In the genomic region with DNA sequence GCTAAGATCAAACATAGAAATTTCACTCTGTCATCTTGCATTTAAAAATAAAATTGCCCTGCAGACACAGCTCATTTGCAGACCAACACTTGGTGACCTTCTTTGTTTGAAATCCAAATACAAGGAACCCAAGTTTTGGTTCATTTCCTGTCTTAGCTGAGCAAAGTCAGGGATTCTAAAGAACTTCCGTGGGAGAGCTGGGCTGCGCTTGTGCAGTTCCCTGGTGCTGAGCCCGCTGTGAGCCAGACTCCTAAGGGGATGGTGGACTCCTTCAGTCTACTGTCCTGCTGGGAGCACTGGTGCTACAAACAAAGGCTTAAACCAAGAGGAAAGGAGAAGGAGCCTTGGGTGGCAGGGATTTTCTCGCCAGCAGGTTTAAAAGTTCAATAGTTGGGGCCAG, we compare ENCODE assay signal across 19 cellular contexts.
DNase-seq lines count a peak whose midpoint lies in the region; ATAC-seq, FAIRE-seq and TF ChIP-seq lines count a peak whose summit lies in the region.
"Had no signal": no experiment of that assay in that cellular context is flagged by ENCODE, and none has a peak within 500 bp of the region (broad histone marks: within the 10 kb centered on the region; RNA-seq: fewer than 3 reads in every experiment).

No MANE protein-coding gene starts in this region.

- TF ChIP-seq RAD21 in HCT116 (IDR thresholded peaks at IDR 0.05; ENCODE audit: low read depth) (no peak), liver (IDR thresholded peaks at IDR 0.05) (no peak)

- peaks cover 96% of the 10 kb centered on the region for H3K79me2 ChIP-seq in HCT116 (ENCODE audit: insufficient read depth, low read length)

- H3K9me3 ChIP-seq in HCT116 (ENCODE audit: control insufficient read depth in 1 of 2, insufficient read depth in 1 of 2, low read depth in 1 of 2, low read length in 2 of 2): no peaks in the 10 kb centered on the region
- H3K9me3 ChIP-seq in liver (ENCODE audit: control insufficient read depth in 4 of 4, low read length in 3 of 4): no peaks in the 10 kb centered on the region
- no peaks in the 10 kb centered on the region for H3K9me3 ChIP-seq in gastrocnemius medialis

- H3K36me3 ChIP-seq in HCT116 (ENCODE audit: control insufficient read depth in 1 of 2, insufficient read depth in 2 of 2, low read length in 2 of 2) (peaks cover 0 to 28% of the 10 kb centered on the region in 2 experiments; a peak in 2 of 4 replicates), liver (ENCODE audit: control insufficient read depth in 4 of 4, insufficient read depth in 3 of 4, low read depth in 1 of 4, low read length in 3 of 4) (no peaks in the 10 kb centered on the region), gastrocnemius medialis (no peaks in the 10 kb centered on the region)

- DNase-seq in HCT116 (ENCODE audit: low read depth, low spot score): no peak
- peak; percentile 57 for DNase-seq in choroid plexus epithelial cell (ENCODE audit: low read depth)
- DNase-seq in gastrocnemius medialis: no peak
- DNase-seq in SW480 (ENCODE audit: low spot score): no peak
- no peak for DNase-seq in NCI-H748 (lab: John Stamatoyannopoulos, UW; ENCODE audit: unreplicated experiment)
- no peak for DNase-seq in GM19239 (ENCODE audit: insufficient read length, low spot score)
- no peak for DNase-seq in activated CD4-positive, alpha-beta T cell treated with anti-CD3 and anti-CD28 coated beads for 4 hours
- DNase-seq: activated B cell treated with CpG ODN at 0.5 μM for 24 hours; activated CD8-positive, alpha-beta memory T cell treated with anti-CD3 and anti-CD28 coated beads, Interleukin-2, amount 50 U/mL, for 48 hours; activated naive CD8-positive, alpha-beta T cell treated with anti-CD3 and anti-CD28 coated beads, Interleukin-2, amount 50 U/mL, for 24 hours; DMS79 treated with DMSO at 0.1 percent for 48 hours; dorsolateral prefrontal cortex; glutamatergic neuron; left cardiac atrium; NCI-H1417 treated with DMSO at 0.1 percent for 48 hours; NCI-H510A; OCI-M1 had no signal

- POLR2A ChIA-PET in HCT116 (lab: Charles Lee): interaction anchor here (1.6 kb wide), 1 partner anchor 15 kb away, joined by 3 read pairs; no protein-coding TSS in a partner anchor

- no peak for TF ChIP-seq POLR2A in HCT116 (IDR thresholded peaks at IDR 0.05; ENCODE audit: borderline replicate concordance, extremely low read depth, insufficient read depth, insufficient read length)
- TF ChIP-seq POLR2A in gastrocnemius medialis (IDR thresholded peaks at IDR 0.05): no peak

- H3K9ac ChIP-seq in HCT116 (ENCODE audit: low read length) (peak overlapping the region; percentile 36), liver (ENCODE audit: low read depth in 1 of 2, low read length in 2 of 2) (no peak overlapping the region)

- RAD21 ChIA-PET in HCT116 (lab: Charles Lee; ENCODE audit: low non-redundant PET in 1 of 2, low total read pairs in 2 of 2, uncharacterized antibody in 2 of 2, unreplicated experiment in 2 of 2): no interaction called here

- H3K27me3 ChIP-seq in HCT116 (ENCODE audit: insufficient read depth, low read length) (no peaks in the 10 kb centered on the region), liver (ENCODE audit: control insufficient read depth in 4 of 4, insufficient read depth in 4 of 4, low read length in 3 of 4) (no peaks in the 10 kb centered on the region), gastrocnemius medialis (no peaks in the 10 kb centered on the region)

- in situ Hi-C loops in gastrocnemius medialis (cut with MboI; ENCODE audit: low sequenced_read_pairs in 4 of 4): no loop called here

- CTCF ChIA-PET in HCT116 (lab: Charles Lee): no interaction called here

- 68% methylated on average over 4 of the region's 4 CpGs for WGBS in liver

- FAIRE-seq in GM19239 (lab: Jason Lieb, UNC): no peak
- FAIRE-seq: K562 had no signal

- ATAC-seq in HCT116 (no peak), gastrocnemius medialis (no peak)
- ATAC-seq: activated naive CD8-positive, alpha-beta T cell treated with anti-CD3 and anti-CD28 coated beads, Interleukin-2, amount 50 U/mL, for 24 hours; K562 had no signal

- no peak for TF ChIP-seq CTCF in HCT116 (IDR thresholded peaks at IDR 0.05 in 2 of 3, conservative IDR thresholded peaks at IDR 0.05 in 1 of 3; ENCODE audit: borderline replicate concordance in 1 of 3, insufficient read depth in 1 of 3, low read depth in 2 of 3, low read length in 2 of 3)
- no peak for TF ChIP-seq CTCF in choroid plexus epithelial cell (conservative IDR thresholded peaks at IDR 0.05; ENCODE audit: low read depth, low read length)
- TF ChIP-seq CTCF in liver (IDR thresholded peaks at IDR 0.05; ENCODE audit: low read depth, low read length, missing input control): no peak
- TF ChIP-seq CTCF in gastrocnemius medialis (IDR thresholded peaks at IDR 0.05 in 4 of 5, conservative IDR thresholded peaks at IDR 0.05 in 1 of 5): no peak

- peak overlapping the region; percentile 33 for H3K4me2 ChIP-seq in HCT116 (ENCODE audit: low read length)

- intact Hi-C loops in HCT116 (cut with micrococcal nuclease): no loop called here
- intact Hi-C loops in gastrocnemius medialis (cut with DNase I; ENCODE audit: low total_unique reads): no loop called here

- BruUV-seq in HCT116 (replicated peaks; lab: Mats Ljungman, UMichigan): no TSS peak

- no peak overlapping the region for H2AFZ ChIP-seq in HCT116 (ENCODE audit: low read depth, low read length, poor library complexity, severe bottlenecking)

- H3K4me3 ChIP-seq in HCT116 (replicated peaks in 1 of 2; ENCODE audit: low read depth in 1 of 2, low read length in 2 of 2) (no peak overlapping the region), choroid plexus epithelial cell (ENCODE audit: low read depth, low read length) (no peak overlapping the region), liver (ENCODE audit: low read depth in 1 of 3, low read length in 3 of 3) (no peak overlapping the region), gastrocnemius medialis (no peak overlapping the region)
- H3K4me3 ChIP-seq: dorsolateral prefrontal cortex, K562 had no signal

- H3K27ac ChIP-seq in HCT116 (ENCODE audit: low read depth, low read length) (peak overlapping the region; percentile 78), liver (ENCODE audit: low read depth in 1 of 2, low read length in 2 of 2) (no peak overlapping the region), gastrocnemius medialis (peak overlapping the region in 3 of 4 donors; percentile 37 to 45 (median 41))

- H3K4me1 ChIP-seq in HCT116 (ENCODE audit: control insufficient read depth in 1 of 2, insufficient read depth in 2 of 2, low read length in 2 of 2) (peaks cover 91 to 100% of the 10 kb centered on the region in 2 experiments), liver (ENCODE audit: control insufficient read depth in 4 of 4, insufficient read depth in 4 of 4, low read length in 3 of 4) (peaks cover 0 to 6% (median 1%) of the 10 kb centered on the region in 4 donors), gastrocnemius medialis (peaks cover 11 to 36% of the 10 kb centered on the region in 2 donors)

- no peaks in the 10 kb centered on the region for H3K9me2 ChIP-seq in HCT116 (ENCODE audit: insufficient read depth)

- no peaks in the 10 kb centered on the region for H4K20me1 ChIP-seq in HCT116 (ENCODE audit: insufficient read depth)

TF ChIP-seq in HCT116, 20 proteins besides CTCF, POLR2A, EP300 and RAD21 (continues in another document):
- TF ChIP-seq SRF (IDR thresholded peaks at IDR 0.05; ENCODE audit: low read depth) (no peak), EZH2 (IDR thresholded peaks at IDR 0.05) (no peak), EGR1 (IDR thresholded peaks at IDR 0.05; ENCODE audit: low read depth) (no peak), CBX3 (IDR thresholded peaks at IDR 0.05; ENCODE audit: low read depth) (no peak), POLR2AphosphoS5 (IDR thresholded peaks at IDR 0.05; ENCODE audit: low read depth, low read length) (no peak), CEBPB (IDR thresholded peaks at IDR 0.05; ENCODE audit: low read depth) (no peak), TCF7L2 (IDR thresholded peaks at IDR 0.05; ENCODE audit: borderline replicate concordance, extremely low read depth, insufficient read depth, insufficient read length) (no peak), ZFX (IDR thresholded peaks at IDR 0.05) (no peak), JUND (IDR thresholded peaks at IDR 0.05) (no peak), SIN3A (IDR thresholded peaks at IDR 0.05; ENCODE audit: low read depth) (no peak), YY1 (IDR thresholded peaks at IDR 0.05; ENCODE audit: extremely low read depth, insufficient replicate concordance, low read depth, low read length) (no peak), EZH2phosphoT487 (IDR thresholded peaks at IDR 0.05; ENCODE audit: borderline replicate concordance) (no peak)
- TF ChIP-seq, protein P1, sequence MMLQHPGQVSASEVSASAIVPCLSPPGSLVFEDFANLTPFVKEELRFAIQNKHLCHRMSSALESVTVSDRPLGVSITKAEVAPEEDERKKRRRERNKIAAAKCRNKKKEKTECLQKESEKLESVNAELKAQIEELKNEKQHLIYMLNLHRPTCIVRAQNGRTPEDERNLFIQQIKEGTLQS (IDR thresholded peaks at IDR 0.05): no peak

TF ChIP-seq in liver, 16 proteins besides CTCF, POLR2A, EP300 and RAD21:
- TF ChIP-seq NR2F2 (IDR thresholded peaks at IDR 0.05) (peak; percentile 63), FOXA1 (IDR thresholded peaks at IDR 0.05) (no peak), HNF4G (IDR thresholded peaks at IDR 0.05) (no peak)

Comparison
In these comparisons a context has a peak if more than half of its experiments do, and no peak if none do; other contexts are left out.
1. H3K27ac ChIP-seq: peak in HCT116 (single experiment) and gastrocnemius medialis (3 of 4); none in liver (0 of 2).